ENCODE assay signal across 8 cellular contexts in genomic region chr14:69637503-69638030, GRCh38. TPM values are rescaled to one million over a fixed set of nuclear protein-coding genes. Genes with fewer than 3 reads are reported as not detected.
A peak's percentile ranks its signal among the peaks of the same experiment; 100 is the strongest.
DNase-seq lines count a peak whose midpoint lies in the region; ATAC-seq, FAIRE-seq and TF ChIP-seq lines count a peak whose summit lies in the region.

No MANE protein-coding gene starts in this region.

- no peak for TF ChIP-seq EP300 in A549 (IDR thresholded peaks at IDR 0.05)

- H3K4me1 ChIP-seq in A549 (peaks cover 23% of the 10 kb centered on the region), body of pancreas (peaks cover 68% of the 10 kb centered on the region)

- DNase-seq in A549 (ENCODE audit: low read depth in 1 of 2, low spot score in 1 of 2) (no peak), body of pancreas (peak in 2 of 4 donors; percentile 37 to 38), mucosa of gallbladder (ENCODE audit: low spot score) (peak; percentile 49), lower leg skin (ENCODE audit: low spot score in 2 of 2) (no peak), NAMALWA (ENCODE audit: low spot score) (no peak), RKO (ENCODE audit: low spot score) (no peak), NCI-H1436 treated with DMSO at 0.1 percent for 48 hours (lab: John Stamatoyannopoulos, UW) (no peak)

- TF ChIP-seq POLR2A in A549 (IDR thresholded peaks at IDR 0.05; ENCODE audit: low read length) (no peak), body of pancreas (IDR thresholded peaks at IDR 0.05) (no peak), lower leg skin (IDR thresholded peaks at IDR 0.05) (no peak)

- no peaks in the 10 kb centered on the region for H3K36me3 ChIP-seq in body of pancreas (replicated peaks in 1 of 2; ENCODE audit: insufficient read depth in 1 of 2, low read depth in 2 of 2)

- H3K4me2 ChIP-seq in A549: peak overlapping the region; percentile 31

- no peak for FAIRE-seq in A549 (lab: Jason Lieb, UNC)

- H3K27ac ChIP-seq in A549 (peak overlapping the region in 1 of 2 experiments; percentile 48; a peak in 3 of 6 replicates), body of pancreas (peak overlapping the region in 1 of 4 donors; percentile 23)

- no peak for TF ChIP-seq CTCF in A549 (IDR thresholded peaks at IDR 0.05)
- TF ChIP-seq CTCF in body of pancreas (IDR thresholded peaks at IDR 0.05): no peak
- TF ChIP-seq CTCF in lower leg skin (IDR thresholded peaks at IDR 0.05): no peak

- intact Hi-C loops in body of pancreas (cut with DNase I): no loop called here
- intact Hi-C loops in lower leg skin (cut with DNase I; ENCODE audit: low total_unique reads): no loop called here

- CTCF ChIA-PET in A549 (lab: Yijun Ruan, JAX): interaction anchor here (1.3 to 3.2 kb wide), 5 partner anchors 10 to 89 kb away, joined by 3 to 9 read pairs (median 7); no protein-coding TSS in a partner anchor

- TF ChIP-seq RAD21 in A549 (conservative IDR thresholded peaks at IDR 0.05 in 1 of 2, IDR thresholded peaks at IDR 0.05 in 1 of 2): no peak

- 32% methylated on average over 3 of the region's 3 CpGs for WGBS in A549 (ENCODE audit: missing lambda C conversion rate)
- 28 to 44% methylated on average over 1 to 3 of the region's 3 CpGs for WGBS in body of pancreas, 2 donors
- 37 to 40% methylated on average over 3 of the region's 3 CpGs for WGBS in lower leg skin, 2 donors

- ATAC-seq in A549 (peak; percentile 30 to 47; a peak in 5 of 6 replicates), HG02642 (IDR thresholded peaks at IDR 0.05; ENCODE audit: poor library complexity, unreplicated experiment) (peak; percentile 23), body of pancreas (peak; percentile 29)

- H3K4me3 ChIP-seq in A549: no peak overlapping the region
- no peak overlapping the region for H3K4me3 ChIP-seq in body of pancreas
- H3K4me3 ChIP-seq in lower leg skin (ENCODE audit: low read depth, poor library complexity, severe bottlenecking): no peak overlapping the region

- POLR2A ChIA-PET in A549 (lab: Yijun Ruan, JAX): no interaction called here

- H3K9me3 ChIP-seq in A549 (peaks cover 20% of the 10 kb centered on the region), body of pancreas (no peaks in the 10 kb centered on the region)

- H3K27me3 ChIP-seq in body of pancreas: no peaks in the 10 kb centered on the region

TF ChIP-seq in A549, 52 proteins besides CTCF, POLR2A, EP300 and RAD21:
- TF ChIP-seq E2F6 (IDR thresholded peaks at IDR 0.05; ENCODE audit: borderline replicate concordance, low read depth) (no peak), HMGXB4 (CRISPR knock-in tag; IDR thresholded peaks at IDR 0.05; ENCODE audit: borderline replicate concordance) (no peak), RARB (CRISPR knock-in tag; IDR thresholded peaks at IDR 0.05) (no peak), RFX5 (IDR thresholded peaks at IDR 0.05) (no peak)
TF ChIP-seq in A549: peak in this region for 0.

RNA-seq across cellular contexts. Expression of gene SUSD6, which starts 26.2 kb away (rescaled TPM):
- polyA plus RNA-seq in A549 (2011; rRNA removed) (7.0 and 7.9 TPM in 2 replicates), A549 (2017; fragmentation: RNase III; extraction: RNeasy Plus Mini Kit Qiagen cat#74134 plus additional on column Dnase treatment) (4.3 to 4.5 TPM (median 4.5 TPM) in 3 replicates)
- polyA plus RNA-seq in A549 (2012; cell fraction: cytosol; rRNA removed): 2.3 and 3.3 TPM in 2 replicates
- polyA plus RNA-seq in A549 (2012; cell fraction: nucleus; rRNA removed): 6.9 and 7.5 TPM in 2 replicates
- polyA minus RNA-seq in A549 (2011; rRNA and poly(A)+ RNA removed): 8.7 and 9.1 TPM in 2 replicates
- total RNA-seq in body of pancreas (10 to 100 TPM; 24.6 to 25.1 TPM), mucosa of gallbladder (85.1 TPM), lower leg skin (10 to 100 TPM; 35.5 to 56.7 (median 51.0) TPM)
